In the genomic region with DNA sequence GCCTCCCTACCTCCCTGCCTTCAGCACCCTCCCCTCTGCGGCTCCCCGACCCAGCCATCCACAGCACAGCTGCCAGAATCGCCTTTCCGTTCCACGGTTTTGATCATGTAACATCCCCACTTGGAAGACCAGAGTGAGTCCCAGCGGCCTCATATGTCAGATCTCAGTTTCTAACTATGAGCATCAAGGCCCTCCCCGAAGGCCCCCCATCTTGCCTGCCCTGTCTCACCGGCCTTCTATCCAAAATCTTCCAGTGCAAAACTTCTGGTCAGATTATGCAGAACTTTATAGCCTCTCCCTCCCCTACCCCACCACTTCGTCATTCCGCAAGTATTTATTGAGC, we compare ENCODE assay signal across 8 cellular contexts. TPM values are rescaled to one million over a fixed set of nuclear protein-coding genes. Genes with fewer than 3 reads are reported as not detected.
A peak's percentile ranks its signal among the peaks of the same experiment; 100 is the strongest.
DNase-seq lines count a peak whose midpoint lies in the region; ATAC-seq and TF ChIP-seq lines count a peak whose summit lies in the region.

No MANE protein-coding gene starts in this region.

- peaks cover 0 to 75% (median 0%) of the 10 kb centered on the region in 7 donors for H3K27me3 ChIP-seq in heart right ventricle
- no peaks in the 10 kb centered on the region for H3K27me3 ChIP-seq in vagina

- no peak for TF ChIP-seq POLR2A in vagina (IDR thresholded peaks at IDR 0.05)

- H3K4me1 ChIP-seq in heart right ventricle (peaks cover 0 to 30% (median 25%) of the 10 kb centered on the region in 9 donors), mucosa of descending colon (ENCODE audit: low read depth) (peaks cover 11% of the 10 kb centered on the region), vagina (peaks cover 24% of the 10 kb centered on the region)

- WGBS in heart right ventricle, 2 donors: 28 to 31% methylated on average over 10 of the region's 10 CpGs

- DNase-seq in heart right ventricle (no peak), Right ventricle myocardium inferior (ENCODE audit: missing footprints) (no peak), astrocyte of the spinal cord (ENCODE audit: low read depth, low spot score) (no peak), mucosa of descending colon (no peak), vagina (ENCODE audit: extremely low spot score in 2 of 2) (peak in 1 of 2 donors; percentile 92), NCI-H69 (lab: John Stamatoyannopoulos, UW) (no peak), NCI-H1694 treated with DMSO at 0.1 percent for 48 hours (lab: John Stamatoyannopoulos, UW) (no peak), DMS153 (lab: John Stamatoyannopoulos, UW) (no peak)

- H3K27ac ChIP-seq in heart right ventricle (peak overlapping the region; percentile 53 to 94 (median 85)), vagina (peak overlapping the region; percentile 90)

- in situ Hi-C loops in astrocyte of the spinal cord (cut with HindIII; ENCODE audit: low sequenced_read_pairs): no loop called here

- no peaks in the 10 kb centered on the region for H3K9me3 ChIP-seq in heart right ventricle
- no peaks in the 10 kb centered on the region for H3K9me3 ChIP-seq in mucosa of descending colon
- no peaks in the 10 kb centered on the region for H3K9me3 ChIP-seq in vagina

- ATAC-seq in heart right ventricle (peak in 1 of 8 donors; percentile 5), Right ventricle myocardium inferior (no peak), mucosa of descending colon (peak; percentile 16)

- intact Hi-C loops in heart right ventricle (cut with DNase I): loop anchor here in 1 of 10 donors (10.0 kb wide), 1 partner anchor 318 kb away; a partner anchor contains a TSS
- intact Hi-C loops in Right ventricle myocardium inferior (cut with DNase I): no loop called here
- intact Hi-C loops in mucosa of descending colon (cut with DNase I, micrococcal nuclease): no loop called here
- intact Hi-C loops in vagina (cut with DNase I): no loop called here

- TF ChIP-seq CTCF in heart right ventricle (IDR thresholded peaks at IDR 0.05): no peak
- no peak for TF ChIP-seq CTCF in astrocyte of the spinal cord (IDR thresholded peaks at IDR 0.05; ENCODE audit: low read depth, low read length)
- no peak for TF ChIP-seq CTCF in mucosa of descending colon (IDR thresholded peaks at IDR 0.05)
- no peak for TF ChIP-seq CTCF in vagina (IDR thresholded peaks at IDR 0.05)

- H3K4me3 ChIP-seq in heart right ventricle (peak overlapping the region in 9 of 10 donors; percentile 21 to 57 (median 51)), astrocyte of the spinal cord (ENCODE audit: low read depth, low read length) (peak overlapping the region; percentile 18), mucosa of descending colon (no peak overlapping the region), vagina (peak overlapping the region; percentile 45 to 47)

- no peaks in the 10 kb centered on the region for H3K36me3 ChIP-seq in heart right ventricle
- no peaks in the 10 kb centered on the region for H3K36me3 ChIP-seq in mucosa of descending colon (ENCODE audit: low read depth)
- H3K36me3 ChIP-seq in vagina: no peaks in the 10 kb centered on the region

RNA-seq across cellular contexts. Expression of a gene that starts 20.3 kb away (rescaled TPM):
- total RNA-seq in heart right ventricle: under 1 TPM in 2 of 10 donors, not detected in 8; 0.14 to 0.19 TPM
- polyA plus RNA-seq in heart right ventricle: under 1 TPM in 1 of 2 donors, not detected in 1; 0.04 TPM
- 0.14 TPM for total RNA-seq in Right ventricle myocardium inferior
- under 1 TPM; 0.31 to 0.84 (median 0.38) TPM for total RNA-seq in mucosa of descending colon
- not detected for total RNA-seq in vagina
